In genomic region chr22:44658371-44658953, GRCh38 we compare ENCODE assay signal across 8 cellular contexts. TPM values are rescaled to one million over a fixed set of nuclear protein-coding genes. Genes with fewer than 3 reads are reported as not detected.
A peak's percentile ranks its signal among the peaks of the same experiment; 100 is the strongest.
DNase-seq lines count a peak whose midpoint lies in the region; ATAC-seq and TF ChIP-seq lines count a peak whose summit lies in the region.

No MANE protein-coding gene starts in this region.

- H3K4me3 Mint-ChIP-seq in nephron = no peak overlapping the region

- H3K9me3 Mint-ChIP-seq in nephron = no peaks in the 10 kb centered on the region
- no peaks in the 10 kb centered on the region for H3K9me3 Mint-ChIP-seq in activated naive CD4-positive, alpha-beta T cell treated with anti-CD3 and anti-CD28 coated beads, Interleukin-2, amount 50 U/mL, for 72 hours

- ATAC-seq in activated naive CD4-positive, alpha-beta T cell treated with anti-CD3 and anti-CD28 coated beads, Interleukin-2, amount 50 U/mL, for 72 hours = no peak
- no peak for ATAC-seq in GM21786 (IDR thresholded peaks at IDR 0.05; ENCODE audit: unreplicated experiment)

- peak overlapping the region in 2 of 3 experiments; percentile 68 to 84 for H3K27ac Mint-ChIP-seq in nephron
- no peak overlapping the region for H3K27ac Mint-ChIP-seq in activated naive CD4-positive, alpha-beta T cell treated with anti-CD3 and anti-CD28 coated beads, Interleukin-2, amount 50 U/mL, for 72 hours

- peaks cover 43% of the 10 kb centered on the region for H3K4me1 Mint-ChIP-seq in nephron

- peak; percentile 80 for DNase-seq in AG09319 (ENCODE audit: extremely low read depth, low read depth)
- DNase-seq in NCI-H2196 (lab: John Stamatoyannopoulos, UW; ENCODE audit: unreplicated experiment) = peak; percentile 54
- peak; percentile 75 for DNase-seq in fibroblast of gingiva (ENCODE audit: low read depth)
- DNase-seq in DMS79 (lab: John Stamatoyannopoulos, UW) = no peak
- no peak for DNase-seq in activated naive CD4-positive, alpha-beta T cell treated with anti-CD3 and anti-CD28 coated beads, Interleukin-2, amount 50 U/mL, for 72 hours (ENCODE audit: low spot score in 2 of 2)
- DNase-seq in activated CD8-positive, alpha-beta memory T cell treated with anti-CD3 and anti-CD28 coated beads for 24 hours = no peak

- no peaks in the 10 kb centered on the region for H3K27me3 Mint-ChIP-seq in nephron (ENCODE audit: low read depth)

- no peaks in the 10 kb centered on the region for H3K36me3 Mint-ChIP-seq in nephron (ENCODE audit: low read depth)
- no peaks in the 10 kb centered on the region for H3K36me3 Mint-ChIP-seq in activated naive CD4-positive, alpha-beta T cell treated with anti-CD3 and anti-CD28 coated beads, Interleukin-2, amount 50 U/mL, for 72 hours

- TF ChIP-seq CTCF in AG09319 (IDR thresholded peaks at IDR 0.05; ENCODE audit: low read depth, low read length) (no peak), nephron (IDR thresholded peaks at IDR 0.05; ENCODE audit: unreplicated experiment in 3 of 3) (no peak)

RNA-seq across cellular contexts. Expression of gene PRR5, which starts 43.5 kb away (rescaled TPM):
- total RNA-seq in activated naive CD4-positive, alpha-beta T cell treated with anti-CD3 and anti-CD28 coated beads, Interleukin-2, amount 50 U/mL, for 72 hours = 10 to 100 TPM; 11.0 to 15.4 TPM

Comparison
In these comparisons a context has a peak if more than half of its experiments do, and no peak if none do; other contexts are left out.
1. DNase-seq: peak in AG09319 (single experiment), NCI-H2196 (single experiment) and fibroblast of gingiva (single experiment); none in DMS79 (single experiment), activated naive CD4-positive, alpha-beta T cell treated with anti-CD3 and anti-CD28 coated beads, Interleukin-2, amount 50 U/mL, for 72 hours (0 of 2) and activated CD8-positive, alpha-beta memory T cell treated with anti-CD3 and anti-CD28 coated beads for 24 hours (single experiment).
2. H3K27ac Mint-ChIP-seq: peak in nephron (2 of 3); none in activated naive CD4-positive, alpha-beta T cell treated with anti-CD3 and anti-CD28 coated beads, Interleukin-2, amount 50 U/mL, for 72 hours (0 of 2).